In genomic region chr10:1063232-1063862, GRCh38 we compare ENCODE assay signal across 1 cellular context.
TF ChIP-seq lines count a peak whose summit lies in the region.

No MANE protein-coding gene starts in this region.

TF ChIP-seq in GM23338, 12 proteins besides CTCF, POLR2A, EP300 and RAD21 (continued from another document):
- TF ChIP-seq, protein P1, sequence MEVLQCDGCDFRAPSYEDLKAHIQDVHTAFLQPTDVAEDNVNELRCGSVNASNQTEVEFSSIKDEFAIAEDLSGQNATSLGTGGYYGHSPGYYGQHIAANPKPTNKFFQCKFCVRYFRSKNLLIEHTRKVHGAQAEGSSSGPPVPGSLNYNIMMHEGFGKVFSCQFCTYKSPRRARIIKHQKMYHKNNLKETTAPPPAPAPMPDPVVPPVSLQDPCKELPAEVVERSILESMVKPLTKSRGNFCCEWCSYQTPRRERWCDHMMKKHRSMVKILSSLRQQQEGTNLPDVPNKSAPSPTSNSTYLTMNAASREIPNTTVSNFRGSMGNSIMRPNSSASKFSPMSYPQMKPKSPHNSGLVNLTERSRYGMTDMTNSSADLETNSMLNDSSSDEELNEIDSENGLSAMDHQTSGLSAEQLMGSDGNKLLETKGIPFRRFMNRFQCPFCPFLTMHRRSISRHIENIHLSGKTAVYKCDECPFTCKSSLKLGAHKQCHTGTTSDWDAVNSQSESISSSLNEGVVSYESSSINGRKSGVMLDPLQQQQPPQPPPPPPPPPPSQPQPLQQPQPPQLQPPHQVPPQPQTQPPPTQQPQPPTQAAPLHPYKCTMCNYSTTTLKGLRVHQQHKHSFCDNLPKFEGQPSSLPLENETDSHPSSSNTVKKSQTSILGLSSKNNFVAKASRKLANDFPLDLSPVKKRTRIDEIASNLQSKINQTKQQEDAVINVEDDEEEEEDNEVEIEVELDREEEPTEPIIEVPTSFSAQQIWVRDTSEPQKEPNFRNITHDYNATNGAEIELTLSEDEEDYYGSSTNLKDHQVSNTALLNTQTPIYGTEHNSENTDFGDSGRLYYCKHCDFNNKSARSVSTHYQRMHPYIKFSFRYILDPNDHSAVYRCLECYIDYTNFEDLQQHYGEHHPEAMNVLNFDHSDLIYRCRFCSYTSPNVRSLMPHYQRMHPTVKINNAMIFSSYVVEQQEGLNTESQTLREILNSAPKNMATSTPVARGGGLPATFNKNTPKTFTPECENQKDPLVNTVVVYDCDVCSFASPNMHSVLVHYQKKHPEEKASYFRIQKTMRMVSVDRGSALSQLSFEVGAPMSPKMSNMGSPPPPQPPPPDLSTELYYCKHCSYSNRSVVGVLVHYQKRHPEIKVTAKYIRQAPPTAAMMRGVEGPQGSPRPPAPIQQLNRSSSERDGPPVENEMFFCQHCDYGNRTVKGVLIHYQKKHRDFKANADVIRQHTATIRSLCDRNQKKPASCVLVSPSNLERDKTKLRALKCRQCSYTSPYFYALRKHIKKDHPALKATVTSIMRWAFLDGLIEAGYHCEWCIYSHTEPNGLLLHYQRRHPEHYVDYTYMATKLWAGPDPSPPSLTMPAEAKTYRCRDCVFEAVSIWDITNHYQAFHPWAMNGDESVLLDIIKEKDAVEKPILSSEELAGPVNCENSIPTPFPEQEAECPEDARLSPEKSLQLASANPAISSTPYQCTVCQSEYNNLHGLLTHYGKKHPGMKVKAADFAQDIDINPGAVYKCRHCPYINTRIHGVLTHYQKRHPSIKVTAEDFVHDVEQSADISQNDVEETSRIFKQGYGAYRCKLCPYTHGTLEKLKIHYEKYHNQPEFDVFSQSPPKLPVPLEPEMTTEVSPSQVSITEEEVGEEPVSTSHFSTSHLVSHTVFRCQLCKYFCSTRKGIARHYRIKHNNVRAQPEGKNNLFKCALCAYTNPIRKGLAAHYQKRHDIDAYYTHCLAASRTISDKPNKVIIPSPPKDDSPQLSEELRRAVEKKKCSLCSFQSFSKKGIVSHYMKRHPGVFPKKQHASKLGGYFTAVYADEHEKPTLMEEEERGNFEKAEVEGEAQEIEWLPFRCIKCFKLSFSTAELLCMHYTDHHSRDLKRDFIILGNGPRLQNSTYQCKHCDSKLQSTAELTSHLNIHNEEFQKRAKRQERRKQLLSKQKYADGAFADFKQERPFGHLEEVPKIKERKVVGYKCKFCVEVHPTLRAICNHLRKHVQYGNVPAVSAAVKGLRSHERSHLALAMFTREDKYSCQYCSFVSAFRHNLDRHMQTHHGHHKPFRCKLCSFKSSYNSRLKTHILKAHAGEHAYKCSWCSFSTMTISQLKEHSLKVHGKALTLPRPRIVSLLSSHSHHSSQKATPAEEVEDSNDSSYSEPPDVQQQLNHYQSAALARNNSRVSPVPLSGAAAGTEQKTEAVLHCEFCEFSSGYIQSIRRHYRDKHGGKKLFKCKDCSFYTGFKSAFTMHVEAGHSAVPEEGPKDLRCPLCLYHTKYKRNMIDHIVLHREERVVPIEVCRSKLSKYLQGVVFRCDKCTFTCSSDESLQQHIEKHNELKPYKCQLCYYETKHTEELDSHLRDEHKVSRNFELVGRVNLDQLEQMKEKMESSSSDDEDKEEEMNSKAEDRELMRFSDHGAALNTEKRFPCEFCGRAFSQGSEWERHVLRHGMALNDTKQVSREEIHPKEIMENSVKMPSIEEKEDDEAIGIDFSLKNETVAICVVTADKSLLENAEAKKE (CRISPR knock-in tag; IDR thresholded peaks at IDR 0.05) = no peak
- TF ChIP-seq ZNF114 (CRISPR knock-in tag; IDR thresholded peaks at IDR 0.05) = no peak
- TF ChIP-seq REST (IDR thresholded peaks at IDR 0.05; ENCODE audit: unreplicated experiment) = no peak
- TF ChIP-seq NANOG (IDR thresholded peaks at IDR 0.05; ENCODE audit: borderline replicate concordance) = no peak
- TF ChIP-seq EZH2 (IDR thresholded peaks at IDR 0.05; ENCODE audit: low read depth, unreplicated experiment) = no peak
